In genomic region chr6:1077822-1078221, GRCh38 we compare ENCODE assay signal across 1 cellular context.
TF ChIP-seq lines count a peak whose summit lies in the region.

No MANE protein-coding gene starts in this region.

TF ChIP-seq in HepG2, 621 proteins besides CTCF, POLR2A, EP300 and RAD21:
- TF ChIP-seq ZNF687 (CRISPR knock-in tag; IDR thresholded peaks at IDR 0.05) (peak; percentile 22; the same call in 1 of the 2 replicates), PHF5A (CRISPR knock-in tag; IDR thresholded peaks at IDR 0.05; ENCODE audit: low read depth, unreplicated experiment) (no peak), EZH2 (conservative IDR thresholded peaks at IDR 0.05; ENCODE audit: low read depth, low read length) (no peak), ZNF776 (CRISPR knock-in tag; IDR thresholded peaks at IDR 0.05) (no peak), POGZ (CRISPR knock-in tag; IDR thresholded peaks at IDR 0.05) (no peak)
